ENCODE assay signal across 24 cellular contexts in the genomic region with DNA sequence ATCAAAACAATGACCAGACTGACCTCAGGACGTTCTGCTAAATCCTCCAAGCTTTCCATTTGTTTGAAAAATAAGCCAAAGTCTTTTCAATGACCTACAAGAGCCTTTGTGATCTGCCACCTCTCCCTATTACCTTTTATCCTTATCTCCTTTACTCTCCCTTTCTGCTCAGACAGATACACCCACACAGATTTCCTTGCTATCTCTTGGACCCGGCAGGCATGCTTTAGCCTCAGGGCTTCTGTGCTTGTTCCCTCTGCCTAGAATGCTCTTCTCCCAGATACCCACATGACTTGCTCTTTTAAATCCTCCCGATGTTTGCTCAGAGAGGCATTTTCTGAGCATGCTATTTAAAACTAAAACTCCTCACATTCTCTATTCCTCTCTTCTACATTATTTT.
"Had no signal": no experiment of that assay in that cellular context is flagged by ENCODE, and none has a peak within 500 bp of the region (broad histone marks: within the 10 kb centered on the region; RNA-seq: fewer than 3 reads in every experiment).

No MANE protein-coding gene starts in this region.

- H3K4me3 Mint-ChIP-seq: central memory CD8-positive, alpha-beta T cell; nephron progenitor cell had no signal

- H3K27ac ChIP-seq: ascending aorta, colonic mucosa, foreskin keratinocyte, tibial artery, vagina had no signal

- H3K4me1 Mint-ChIP-seq: central memory CD8-positive, alpha-beta T cell; nephron progenitor cell had no signal

- H3K27me3 Mint-ChIP-seq: central memory CD8-positive, alpha-beta T cell had no signal

- H3K4me3 ChIP-seq: ascending aorta, colonic mucosa, lung, tibial artery, vagina had no signal

- H3K9me3 ChIP-seq: ascending aorta, colonic mucosa, tibial artery, vagina had no signal

- H3K36me3 ChIP-seq: ascending aorta, colonic mucosa, tibial artery, vagina had no signal

- H3K27ac Mint-ChIP-seq: nephron progenitor cell had no signal

- DNase-seq: activated CD4-positive, alpha-beta T cell treated with anti-CD3 and anti-CD28 coated beads for 1 hour; activated CD8-positive, alpha-beta memory T cell treated with anti-CD3 and anti-CD28 coated beads for 24 hours; activated CD8-positive, alpha-beta memory T cell treated with anti-CD3 and anti-CD28 coated beads, Interleukin-2, amount 50 U/mL, for 48 hours; activated effector memory CD4-positive, alpha-beta T cell treated with anti-CD3 and anti-CD28 coated beads, Interleukin-2, amount 50 U/mL, for 16 hours; activated naive CD4-positive, alpha-beta T cell treated with anti-CD3 and anti-CD28 coated beads, Interleukin-2, amount 50 U/mL, for 16 hours; activated T-cell treated with anti-CD3 and anti-CD28 coated beads, Interleukin-2, amount 50 U/mL, for 48 hours; colonic mucosa; foreskin keratinocyte; hippocampal formation; kidney; midbrain; nephron progenitor cell; occipital lobe; retina; stimulated activated CD4-positive, alpha-beta T cell treated with anti-CD3 and anti-CD28 coated beads, Interleukin-12 subunit alpha, Interleukin-12 subunit beta, amount 100 ng/mL, for 4 hours; stimulated activated CD4-positive, alpha-beta T cell treated with anti-CD3 and anti-CD28 coated beads, Interleukin-1b, Interleukin-23, amount 100 ng/mL, for 48 hours; stimulated activated CD8-positive, alpha-beta memory T cell treated with anti-CD3 and anti-CD28 coated beads, Interleukin-4, amount 100 ng/mL, for 48 hours; stimulated activated naive CD4-positive, alpha-beta T cell treated with Interleukin-2 at 50 U/mL for 16 hours; tibial artery had no signal

- ATAC-seq: foreskin keratinocyte, left lobe of liver had no signal

- H3K27me3 ChIP-seq: ascending aorta, colonic mucosa, foreskin keratinocyte, tibial artery, vagina had no signal

- H3K4me1 ChIP-seq: ascending aorta, colonic mucosa, foreskin keratinocyte, tibial artery, vagina had no signal

- H3K9me3 Mint-ChIP-seq: central memory CD8-positive, alpha-beta T cell had no signal
